ENCODE assay signal across 29 cellular contexts in the genomic region with DNA sequence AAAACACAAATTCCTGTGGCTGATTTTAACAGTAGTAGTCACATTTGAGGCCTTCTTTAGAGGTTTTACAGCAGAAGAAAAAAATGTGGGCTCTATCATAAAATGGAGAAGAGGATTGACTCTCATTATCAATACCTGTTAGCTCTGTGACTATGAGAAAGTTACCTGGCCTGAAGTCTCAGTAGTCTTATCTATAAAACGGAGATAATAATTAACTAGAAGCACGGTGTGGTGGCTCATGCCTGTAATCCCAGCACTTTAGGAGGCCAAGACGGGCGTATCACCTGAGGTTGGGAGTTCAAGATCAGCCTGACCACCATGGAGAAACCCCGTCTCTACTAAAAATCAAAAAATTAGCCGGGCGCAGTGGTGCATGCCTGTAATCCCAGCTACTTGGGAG.
"Had no signal": no experiment of that assay in that cellular context is flagged by ENCODE, and none has a peak within 500 bp of the region (broad histone marks: within the 10 kb centered on the region; RNA-seq: fewer than 3 reads in every experiment).

No MANE protein-coding gene starts in this region.

- H3K4me3 ChIP-seq: cardiac muscle cell, Peyer's patch, SJSA1 had no signal

- H3K4me1 ChIP-seq: Peyer's patch had no signal

- H3K27ac ChIP-seq: brain microvascular endothelial cell, cardiac muscle cell, Peyer's patch, RWPE1, SJSA1 had no signal

- H3K4me3 Mint-ChIP-seq: activated B cell treated with CpG ODN at 0.5 μM for 24 hours; activated CD4-positive, alpha-beta T cell treated with anti-CD3 and anti-CD28 coated beads, Interleukin-2, amount 10 ng/mL, durations not matched to agents 24 days and 14 days; activated naive CD8-positive, alpha-beta T cell treated with anti-CD3 and anti-CD28 coated beads, Interleukin-2, amount 50 U/mL, for 24 hours; activated T-cell treated with anti-CD3 and anti-CD28 coated beads, Interleukin-2, amount 50 U/mL, for 4 hours; T-cell had no signal

- H3K9me3 ChIP-seq: Peyer's patch, SJSA1 had no signal

- H3K27me3 ChIP-seq: brain microvascular endothelial cell, cardiac muscle cell, Peyer's patch, SJSA1 had no signal

- H3K9me3 Mint-ChIP-seq: activated B cell treated with CpG ODN at 0.5 μM for 24 hours; activated CD4-positive, alpha-beta T cell treated with anti-CD3 and anti-CD28 coated beads, Interleukin-2, amount 10 ng/mL, durations not matched to agents 24 days and 14 days; activated naive CD4-positive, alpha-beta T cell treated with anti-CD3 and anti-CD28 coated beads, Interleukin-2, amount 50 U/mL, for 72 hours; activated naive CD8-positive, alpha-beta T cell treated with anti-CD3 and anti-CD28 coated beads, Interleukin-2, amount 50 U/mL, for 24 hours; activated T-cell treated with anti-CD3 and anti-CD28 coated beads, Interleukin-2, amount 50 U/mL, for 4 hours; T-cell had no signal

- H3K4me1 Mint-ChIP-seq: activated B cell treated with CpG ODN at 0.5 μM for 24 hours; activated CD4-positive, alpha-beta T cell treated with anti-CD3 and anti-CD28 coated beads, Interleukin-2, amount 10 ng/mL, durations not matched to agents 24 days and 14 days; activated naive CD8-positive, alpha-beta T cell treated with anti-CD3 and anti-CD28 coated beads, Interleukin-2, amount 50 U/mL, for 24 hours; T-cell had no signal

- H3K36me3 Mint-ChIP-seq: activated naive CD4-positive, alpha-beta T cell treated with anti-CD3 and anti-CD28 coated beads, Interleukin-2, amount 50 U/mL, for 72 hours; T-cell had no signal

- DNase-seq: activated B cell treated with CpG ODN at 0.5 μM for 24 hours; activated CD4-positive, alpha-beta T cell treated with anti-CD3 and anti-CD28 coated beads for 1 hour; activated CD4-positive, alpha-beta T cell treated with anti-CD3 and anti-CD28 coated beads, Interleukin-2, amount 10 ng/mL, durations not matched to agents 24 days and 14 days; activated CD4-positive, alpha-beta T cell treated with anti-CD3 and anti-CD28 coated beads, Interleukin-2, amount 50 U/mL, for 48 hours; activated CD8-positive, alpha-beta memory T cell treated with anti-CD3 and anti-CD28 coated beads for 24 hours; activated effector memory CD4-positive, alpha-beta T cell treated with anti-CD3 and anti-CD28 coated beads, Interleukin-2, amount 50 U/mL, for 16 hours; activated naive CD4-positive, alpha-beta T cell treated with Interleukin-2 at 50 U/mL for 16 hours; activated naive CD8-positive, alpha-beta T cell treated with anti-CD3 and anti-CD28 coated beads, Interleukin-2, amount 50 U/mL, for 24 hours; activated T-cell treated with anti-CD3 and anti-CD28 coated beads, Interleukin-2, amount 50 U/mL, for 4 hours; brain microvascular endothelial cell; KG1; MM.1S; NCI-H1105; NCI-H1436; NCI-H1694 treated with DMSO at 0.1 percent for 48 hours; NCI-H2029 treated with DMSO at 0.1 percent for 48 hours; NCI-H510A treated with DMSO at 0.1 percent for 48 hours; NCI-H69; NK-92 treated with Interleukin-12 subunit alpha and Interleukin-12 subunit beta, amount 100 ng/mL, for 24 hours; OCI-M1; Peyer's patch; SHP77; T-cell; T-helper 2 cell; T1000 had no signal

- ATAC-seq: activated naive CD4-positive, alpha-beta T cell treated with anti-CD3 and anti-CD28 coated beads, Interleukin-2, amount 50 U/mL, for 72 hours; activated naive CD8-positive, alpha-beta T cell treated with anti-CD3 and anti-CD28 coated beads, Interleukin-2, amount 50 U/mL, for 24 hours; activated T-cell treated with anti-CD3 and anti-CD28 coated beads, Interleukin-2, amount 50 U/mL, for 4 hours; T-cell had no signal

- H3K27ac Mint-ChIP-seq: activated B cell treated with CpG ODN at 0.5 μM for 24 hours; activated CD4-positive, alpha-beta T cell treated with anti-CD3 and anti-CD28 coated beads, Interleukin-2, amount 10 ng/mL, durations not matched to agents 24 days and 14 days; activated naive CD4-positive, alpha-beta T cell treated with anti-CD3 and anti-CD28 coated beads, Interleukin-2, amount 50 U/mL, for 72 hours; activated naive CD8-positive, alpha-beta T cell treated with anti-CD3 and anti-CD28 coated beads, Interleukin-2, amount 50 U/mL, for 24 hours; T-cell had no signal

- H3K36me3 ChIP-seq: brain microvascular endothelial cell, cardiac muscle cell, Peyer's patch, SJSA1 had no signal
